1 cellular context compared by ENCODE assay signal in genomic region chr10:27349987-27350386, GRCh38.
TF ChIP-seq lines count a peak whose summit lies in the region.

No MANE protein-coding gene starts in this region.

TF ChIP-seq in GM23338, 12 proteins besides CTCF, POLR2A, EP300 and RAD21 (continued from another document):
- no peak for TF ChIP-seq ZNF462 (CRISPR knock-in tag; IDR thresholded peaks at IDR 0.05)
- no peak for TF ChIP-seq REST (IDR thresholded peaks at IDR 0.05; ENCODE audit: unreplicated experiment)
- no peak for TF ChIP-seq EZH2phosphoT487 (IDR thresholded peaks at IDR 0.05; ENCODE audit: unreplicated experiment)
- no peak for TF ChIP-seq ZNF331 (CRISPR knock-in tag; IDR thresholded peaks at IDR 0.05; ENCODE audit: low read depth)
- TF ChIP-seq NANOG (IDR thresholded peaks at IDR 0.05; ENCODE audit: borderline replicate concordance) = no peak
- no peak for TF ChIP-seq ZNF114 (CRISPR knock-in tag; IDR thresholded peaks at IDR 0.05)
- no peak for TF ChIP-seq ETS1 (IDR thresholded peaks at IDR 0.05)
- TF ChIP-seq JUNB (IDR thresholded peaks at IDR 0.05; ENCODE audit: unreplicated experiment) = no peak
- no peak for TF ChIP-seq CREB1 (CRISPR knock-in tag; IDR thresholded peaks at IDR 0.05; ENCODE audit: low read depth)
- TF ChIP-seq EZH2 (IDR thresholded peaks at IDR 0.05; ENCODE audit: low read depth, unreplicated experiment) = no peak
